1 cellular context compared by ENCODE assay signal in genomic region chr7:100802951-100803350, GRCh38.
TF ChIP-seq lines count a peak whose summit lies in the region.

No MANE protein-coding gene starts in this region.

TF ChIP-seq in IMR-90, 13 proteins besides CTCF, POLR2A, EP300 and RAD21 (continued from another document):
- TF ChIP-seq CHD1 (IDR thresholded peaks at IDR 0.05; ENCODE audit: low read depth, low read length) = no peak
- no peak for TF ChIP-seq FOS (IDR thresholded peaks at IDR 0.05; ENCODE audit: low read depth, low read length)
- no peak for TF ChIP-seq RFX5 (IDR thresholded peaks at IDR 0.05; ENCODE audit: low read depth, low read length)
- no peak for TF ChIP-seq SMC3 (IDR thresholded peaks at IDR 0.05; ENCODE audit: low read depth, low read length)
- TF ChIP-seq USF2 (IDR thresholded peaks at IDR 0.05; ENCODE audit: low read depth, low read length) = no peak
- TF ChIP-seq CEBPB (IDR thresholded peaks at IDR 0.05; ENCODE audit: low read depth, low read length) = no peak
- no peak for TF ChIP-seq BHLHE40 (IDR thresholded peaks at IDR 0.05; ENCODE audit: low read depth, low read length)
- TF ChIP-seq MXI1 (IDR thresholded peaks at IDR 0.05; ENCODE audit: borderline replicate concordance, low read depth, low read length) = no peak
- no peak for TF ChIP-seq MAFK (IDR thresholded peaks at IDR 0.05; ENCODE audit: low read depth, low read length)
- TF ChIP-seq RCOR1 (IDR thresholded peaks at IDR 0.05; ENCODE audit: insufficient replicate concordance, low read length) = no peak
